28 cellular contexts compared by ENCODE assay signal in genomic region chr6:56486681-56487080, GRCh38.
"Had no signal": no experiment of that assay in that cellular context is flagged by ENCODE, and none has a peak within 500 bp of the region (broad histone marks: within the 10 kb centered on the region; RNA-seq: fewer than 3 reads in every experiment).

No MANE protein-coding gene starts in this region.

- H3K9me3 Mint-ChIP-seq: activated B cell treated with CpG ODN at 0.5 μM for 24 hours; activated naive CD4-positive, alpha-beta T cell treated with anti-CD3 and anti-CD28 coated beads for 36 hours; activated naive CD8-positive, alpha-beta T cell treated with anti-CD3 and anti-CD28 coated beads, Interleukin-2, amount 10 ng/mL, durations not matched to agents 7 days and 5 days; activated T-cell treated with anti-CD3 and anti-CD28 coated beads, Interleukin-2, amount 50 U/mL, for 72 hours; effector memory CD8-positive, alpha-beta T cell; stimulated activated naive CD8-positive, alpha-beta T cell treated with anti-CD3 and anti-CD28 coated beads, Interleukin-15, Interleukin-2, amounts not matched to agents 100 ng/mL and 50 ng/mL, for 24 hours; T-cell; T-helper 2 cell treated with Interferon-gamma antibody and Interleukin-4, amounts not matched to agents 5 μg/mL and 100 μg/mL, for 36 hours had no signal

- H3K36me3 ChIP-seq: colonic mucosa had no signal

- DNase-seq: activated B cell treated with CpG ODN at 0.5 μM for 24 hours; activated CD4-positive, alpha-beta T cell treated with anti-CD3 and anti-CD28 coated beads for 36 hours; activated CD4-positive, alpha-beta T cell treated with anti-CD3 and anti-CD28 coated beads, Interleukin-2, amount 50 U/mL, for 48 hours; activated effector memory CD4-positive, alpha-beta T cell treated with Interleukin-2 at 50 U/mL for 16 hours; activated naive CD4-positive, alpha-beta T cell treated with anti-CD3 and anti-CD28 coated beads for 36 hours; activated naive CD8-positive, alpha-beta T cell treated with anti-CD3 and anti-CD28 coated beads, Interleukin-2, amount 10 ng/mL, durations not matched to agents 7 days and 5 days; activated T-cell treated with anti-CD3 and anti-CD28 coated beads, Interleukin-2, amount 50 U/mL, for 72 hours; amniotic stem cell; colonic mucosa; dorsolateral prefrontal cortex; effector memory CD8-positive, alpha-beta T cell; naive thymus-derived CD8-positive, alpha-beta T cell; pancreas; psoas muscle; right cardiac atrium; stimulated activated CD4-positive, alpha-beta T cell treated with anti-CD3 and anti-CD28 coated beads, Interleukin-12 subunit alpha, Interleukin-12 subunit beta, amount 100 ng/mL, for 4 hours; stimulated activated CD4-positive, alpha-beta T cell treated with anti-CD3 and anti-CD28 coated beads, Interleukin-4, amount 100 ng/mL, for 4 hours; T-cell had no signal

- H3K4me3 ChIP-seq: colonic mucosa, dorsolateral prefrontal cortex, esophagus muscularis mucosa, left lung, lung, pancreas, psoas muscle, tibial nerve had no signal

- H3K27me3 ChIP-seq: colonic mucosa, dorsolateral prefrontal cortex, esophagus muscularis mucosa, left lung, pancreas, tibial nerve had no signal

- H3K36me3 Mint-ChIP-seq: activated naive CD8-positive, alpha-beta T cell treated with anti-CD3 and anti-CD28 coated beads, Interleukin-2, amount 10 ng/mL, durations not matched to agents 7 days and 5 days; naive thymus-derived CD8-positive, alpha-beta T cell; T-cell had no signal

- FAIRE-seq: bronchial epithelial cell, endothelial cell of umbilical vein, keratinocyte, pancreas, TTC549 had no signal

- ATAC-seq: activated CD4-positive, alpha-beta T cell treated with anti-CD3 and anti-CD28 coated beads for 36 hours; activated T-cell treated with anti-CD3 and anti-CD28 coated beads, Interleukin-2, amount 50 U/mL, for 72 hours; effector memory CD8-positive, alpha-beta T cell; left lung; naive thymus-derived CD8-positive, alpha-beta T cell; pancreas; psoas muscle; right cardiac atrium; T-cell had no signal

- H3K4me3 Mint-ChIP-seq: activated B cell treated with CpG ODN at 0.5 μM for 24 hours; activated CD4-positive, alpha-beta T cell treated with anti-CD3 and anti-CD28 coated beads for 36 hours; activated naive CD4-positive, alpha-beta T cell treated with anti-CD3 and anti-CD28 coated beads for 36 hours; activated naive CD8-positive, alpha-beta T cell treated with anti-CD3 and anti-CD28 coated beads, Interleukin-2, amount 10 ng/mL, durations not matched to agents 7 days and 5 days; activated T-cell treated with anti-CD3 and anti-CD28 coated beads, Interleukin-2, amount 50 U/mL, for 72 hours; effector memory CD8-positive, alpha-beta T cell; naive thymus-derived CD8-positive, alpha-beta T cell; stimulated activated naive CD8-positive, alpha-beta T cell treated with anti-CD3 and anti-CD28 coated beads, Interleukin-15, Interleukin-2, amounts not matched to agents 100 ng/mL and 50 ng/mL, for 24 hours; T-cell; T-helper 2 cell treated with Interferon-gamma antibody and Interleukin-4, amounts not matched to agents 5 μg/mL and 100 μg/mL, for 36 hours had no signal

- H3K4me1 ChIP-seq: colonic mucosa, left lung, psoas muscle had no signal

- H3K9me3 ChIP-seq: colonic mucosa, esophagus muscularis mucosa, left lung, pancreas, psoas muscle, tibial nerve had no signal

- H3K27me3 Mint-ChIP-seq: activated B cell treated with CpG ODN at 0.5 μM for 24 hours; activated CD4-positive, alpha-beta T cell treated with anti-CD3 and anti-CD28 coated beads for 36 hours; effector memory CD8-positive, alpha-beta T cell; naive thymus-derived CD8-positive, alpha-beta T cell; stimulated activated naive CD8-positive, alpha-beta T cell treated with anti-CD3 and anti-CD28 coated beads, Interleukin-15, Interleukin-2, amounts not matched to agents 100 ng/mL and 50 ng/mL, for 24 hours; T-cell had no signal

- H3K27ac ChIP-seq: colonic mucosa, dorsolateral prefrontal cortex, esophagus muscularis mucosa, left lung, pancreas, psoas muscle, tibial nerve had no signal

- H3K4me1 Mint-ChIP-seq: activated B cell treated with CpG ODN at 0.5 μM for 24 hours; activated CD4-positive, alpha-beta T cell treated with anti-CD3 and anti-CD28 coated beads for 36 hours; activated naive CD8-positive, alpha-beta T cell treated with anti-CD3 and anti-CD28 coated beads, Interleukin-2, amount 10 ng/mL, durations not matched to agents 7 days and 5 days; naive thymus-derived CD8-positive, alpha-beta T cell; T-cell had no signal

- H3K27ac Mint-ChIP-seq: activated B cell treated with CpG ODN at 0.5 μM for 24 hours; activated CD4-positive, alpha-beta T cell treated with anti-CD3 and anti-CD28 coated beads for 36 hours; activated naive CD4-positive, alpha-beta T cell treated with anti-CD3 and anti-CD28 coated beads for 36 hours; activated naive CD8-positive, alpha-beta T cell treated with anti-CD3 and anti-CD28 coated beads, Interleukin-2, amount 10 ng/mL, durations not matched to agents 7 days and 5 days; activated T-cell treated with anti-CD3 and anti-CD28 coated beads, Interleukin-2, amount 50 U/mL, for 72 hours; effector memory CD8-positive, alpha-beta T cell; naive thymus-derived CD8-positive, alpha-beta T cell; stimulated activated naive CD8-positive, alpha-beta T cell treated with anti-CD3 and anti-CD28 coated beads, Interleukin-15, Interleukin-2, amounts not matched to agents 100 ng/mL and 50 ng/mL, for 24 hours; T-cell; T-helper 2 cell treated with Interferon-gamma antibody and Interleukin-4, amounts not matched to agents 5 μg/mL and 100 μg/mL, for 36 hours had no signal
